ENCODE assay signal across 35 cellular contexts in the genomic region with DNA sequence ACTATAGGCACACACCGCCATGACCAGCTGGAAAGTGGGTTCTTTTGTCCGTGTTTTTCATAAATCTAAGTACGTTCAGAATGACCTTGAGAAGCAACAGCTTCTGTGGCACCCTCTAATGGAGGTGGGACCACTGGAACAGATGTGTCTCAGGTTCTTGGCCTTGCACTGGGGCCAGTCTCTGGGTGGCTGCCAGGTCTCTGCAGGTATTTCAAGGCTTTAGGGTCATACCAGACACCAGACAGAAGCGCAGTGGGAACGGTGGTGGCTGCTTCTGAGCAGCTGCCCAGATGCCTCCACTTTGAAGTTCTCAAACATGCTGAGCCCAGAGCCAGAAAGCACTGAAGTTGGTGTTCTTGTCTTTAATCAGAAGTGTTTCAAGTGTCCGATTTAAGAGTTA.
"Had no signal": no experiment of that assay in that cellular context is flagged by ENCODE, and none has a peak within 500 bp of the region (broad histone marks: within the 10 kb centered on the region; RNA-seq: fewer than 3 reads in every experiment).

No MANE protein-coding gene starts in this region.

- H3K9me3 ChIP-seq: MG63 had no signal

- H3K36me3 ChIP-seq: MG63 had no signal

- H3K27ac ChIP-seq: KMS-11 had no signal

- H3K4me3 ChIP-seq: MG63 had no signal

- H3K9ac ChIP-seq: KMS-11 had no signal

- DNase-seq: Karpas-422, Kasumi-1, KG1, MG63, MM.1S, MV-4-11, NCI-H1048, NCI-H1092, NCI-H1092 treated with DMSO at 0.1 percent for 48 hours, NCI-H1105, NCI-H1105 treated with DMSO at 0.1 percent for 48 hours, NCI-H1417, NCI-H1417 treated with DMSO at 0.1 percent for 48 hours, NCI-H1436, NCI-H1436 treated with DMSO at 0.1 percent for 48 hours, NCI-H146, NCI-H1694, NCI-H1694 treated with DMSO at 0.1 percent for 48 hours, NCI-H187, NCI-H187 treated with DMSO at 0.1 percent for 48 hours, NCI-H1930, NCI-H2029, NCI-H2029 treated with DMSO at 0.1 percent for 48 hours, NCI-H2081, NCI-H2081 treated with DMSO at 0.1 percent for 48 hours, NCI-H2107, NCI-H2171, NCI-H2171 treated with DMSO at 0.1 percent for 48 hours, NCI-H2227 treated with DMSO at 0.1 percent for 48 hours, NCI-H226, NCI-H345, NCI-H446, NCI-H446 treated with DMSO at 0.1 percent for 48 hours, NCI-H510A had no signal

- H3K4me2 ChIP-seq: KMS-11 had no signal
